8 cellular contexts compared by ENCODE assay signal in genomic region chr7:100801833-100802568, GRCh38. TPM values are rescaled to one million over a fixed set of nuclear protein-coding genes. Genes with fewer than 3 reads are reported as not detected.
DNase-seq lines count a peak whose midpoint lies in the region; ATAC-seq, FAIRE-seq and TF ChIP-seq lines count a peak whose summit lies in the region.

No MANE protein-coding gene starts in this region.

- H3K27ac ChIP-seq in pancreas = peak overlapping the region in 3 of 4 donors; percentile 45 to 75 (median 47)

- no peak overlapping the region for H3K4me3 ChIP-seq in pancreas

- no peaks in the 10 kb centered on the region for H3K9me3 ChIP-seq in pancreas

- intact Hi-C loops in pancreas (cut with DNase I) = no loop called here

- peak; percentile 97 for DNase-seq in EH (ENCODE audit: low read depth)
- DNase-seq in NCI-H345 treated with DMSO at 0.1 percent for 48 hours (lab: John Stamatoyannopoulos, UW; ENCODE audit: unreplicated experiment) = peak; percentile 17
- peak; percentile 83 for DNase-seq in epidermal melanocyte (ENCODE audit: insufficient read length, low spot score)
- DNase-seq in pancreas = peak; percentile 77 to 94 (median 92)
- DNase-seq in activated CD4-positive, CD25-positive, alpha-beta regulatory T cell treated with anti-CD3 and anti-CD28 coated beads, Interleukin-2, amount 50 U/mL, for 72 hours = no peak
- DNase-seq in NCI-H128 (lab: John Stamatoyannopoulos, UW; ENCODE audit: unreplicated experiment) = no peak
- DNase-seq in activated effector memory CD4-positive, alpha-beta T cell treated with Interleukin-2 at 50 U/mL for 16 hours = no peak

- no peak for FAIRE-seq in pancreas (lab: Jason Lieb, UNC)

- H3K36me3 ChIP-seq in pancreas = peaks cover 0 to 27% (median 18%) of the 10 kb centered on the region in 3 donors

- TF ChIP-seq CTCF in pancreas (IDR thresholded peaks at IDR 0.05) = no peak

- ATAC-seq in pancreas (peak; percentile 79 to 87 (median 85)), HG03432 (IDR thresholded peaks at IDR 0.05; ENCODE audit: unreplicated experiment) (no peak)

- peaks cover 17 to 25% (median 23%) of the 10 kb centered on the region in 3 donors for H3K4me1 ChIP-seq in pancreas

- 12% methylated on average over 18 of the region's 18 CpGs for WGBS in pancreas, 2 donors

- H3K27me3 ChIP-seq in pancreas = no peaks in the 10 kb centered on the region

RNA-seq across cellular contexts. Expression of gene EPHB4, which starts 25.3 kb away (rescaled TPM):
- total RNA-seq in pancreas = 10 to 100 TPM; 21.8 to 32.9 (median 27.5) TPM
- polyA plus RNA-seq in pancreas = 10 to 100 TPM; 15.8 to 20.5 TPM

RNA-seq across cellular contexts. Expression of gene SLC12A9, which starts 50.5 kb away (rescaled TPM):
- total RNA-seq in pancreas = 10 to 100 TPM; 11.9 to 20.8 (median 13.9) TPM
- polyA plus RNA-seq in pancreas = 10 to 100 TPM; 34.4 to 34.6 TPM

Comparison
In these comparisons a context has a peak if more than half of its experiments do, and no peak if none do; other contexts are left out.
1. DNase-seq: peak in EH (single experiment), NCI-H345 treated with DMSO at 0.1 percent for 48 hours (single experiment), epidermal melanocyte (single experiment) and pancreas (6 of 6); none in activated CD4-positive, CD25-positive, alpha-beta regulatory T cell treated with anti-CD3 and anti-CD28 coated beads, Interleukin-2, amount 50 U/mL, for 72 hours (single experiment), NCI-H128 (single experiment) and activated effector memory CD4-positive, alpha-beta T cell treated with Interleukin-2 at 50 U/mL for 16 hours (single experiment).